ENCODE assay signal across 2 cellular contexts in the genomic region with DNA sequence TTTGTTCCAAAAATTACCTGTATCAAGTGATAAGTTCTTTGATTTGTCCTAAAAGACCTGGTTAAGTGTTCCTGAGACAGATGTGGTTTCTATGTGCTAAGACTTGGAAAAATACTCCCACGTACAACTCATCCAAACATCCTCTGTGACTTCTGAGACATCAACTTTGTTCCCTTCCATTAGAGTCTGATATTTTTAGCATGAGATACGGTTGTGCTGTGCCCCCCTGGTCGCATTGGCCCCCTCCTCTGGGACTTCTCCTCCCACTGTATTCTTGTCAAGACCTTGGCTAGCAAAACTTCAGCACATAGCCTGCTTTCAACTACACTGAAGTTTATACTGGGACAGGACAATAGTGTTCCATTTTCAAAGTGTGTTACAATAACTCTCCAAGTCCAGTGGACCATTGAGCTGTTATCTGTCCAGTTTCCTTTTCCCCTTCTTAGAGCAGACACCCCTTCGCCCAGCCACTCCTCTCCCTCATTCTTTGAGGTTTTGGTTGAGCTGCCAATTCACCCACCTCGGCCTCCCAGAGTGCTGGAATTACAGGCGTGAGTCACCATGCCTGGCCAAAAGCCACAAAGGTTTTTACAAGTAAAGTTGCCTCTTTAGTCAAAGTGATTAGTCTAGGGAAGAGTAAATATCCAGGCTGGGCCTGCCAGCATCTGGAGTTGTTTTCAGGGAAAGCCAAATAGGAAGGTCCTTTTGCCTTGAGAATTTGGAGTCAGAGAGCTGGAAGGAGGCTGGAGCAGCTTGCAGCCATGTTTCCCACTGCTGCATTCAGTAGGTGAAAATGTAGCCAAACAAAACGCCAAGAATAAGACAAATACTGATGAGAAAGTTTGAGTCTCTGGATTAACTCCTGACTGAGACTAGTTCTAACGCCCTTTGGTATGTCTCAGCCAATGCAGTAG.
A peak's percentile ranks its signal among the peaks of the same experiment; 100 is the strongest.
TF ChIP-seq lines count a peak whose summit lies in the region.

No MANE protein-coding gene starts in this region.

TF ChIP-seq in IMR-90, 13 proteins besides CTCF, POLR2A, EP300 and RAD21:
- TF ChIP-seq, protein P1, sequence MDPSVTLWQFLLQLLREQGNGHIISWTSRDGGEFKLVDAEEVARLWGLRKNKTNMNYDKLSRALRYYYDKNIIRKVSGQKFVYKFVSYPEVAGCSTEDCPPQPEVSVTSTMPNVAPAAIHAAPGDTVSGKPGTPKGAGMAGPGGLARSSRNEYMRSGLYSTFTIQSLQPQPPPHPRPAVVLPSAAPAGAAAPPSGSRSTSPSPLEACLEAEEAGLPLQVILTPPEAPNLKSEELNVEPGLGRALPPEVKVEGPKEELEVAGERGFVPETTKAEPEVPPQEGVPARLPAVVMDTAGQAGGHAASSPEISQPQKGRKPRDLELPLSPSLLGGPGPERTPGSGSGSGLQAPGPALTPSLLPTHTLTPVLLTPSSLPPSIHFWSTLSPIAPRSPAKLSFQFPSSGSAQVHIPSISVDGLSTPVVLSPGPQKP (IDR thresholded peaks at IDR 0.05; ENCODE audit: borderline replicate concordance, low read depth, low read length): no peak
- TF ChIP-seq RFX5 (IDR thresholded peaks at IDR 0.05; ENCODE audit: low read depth, low read length) (no peak), CEBPB (IDR thresholded peaks at IDR 0.05; ENCODE audit: low read depth, low read length) (no peak; the same call in 1 of the 2 replicates), USF2 (IDR thresholded peaks at IDR 0.05; ENCODE audit: low read depth, low read length) (no peak), MAFK (IDR thresholded peaks at IDR 0.05; ENCODE audit: low read depth, low read length) (0 out of 2 replicates have a peak, but pooled peaks have one; percentile 7), CHD1 (IDR thresholded peaks at IDR 0.05; ENCODE audit: low read depth, low read length) (peak; percentile 94; the same call in 1 of the 2 replicates), FOS (IDR thresholded peaks at IDR 0.05; ENCODE audit: low read depth, low read length) (peak; percentile 98), RCOR1 (IDR thresholded peaks at IDR 0.05; ENCODE audit: insufficient replicate concordance, low read length) (peak; percentile 22), SMC3 (IDR thresholded peaks at IDR 0.05; ENCODE audit: low read depth, low read length) (peak; percentile 32; the same call in 1 of the 2 replicates), BHLHE40 (IDR thresholded peaks at IDR 0.05; ENCODE audit: low read depth, low read length) (peak; percentile 75), MAZ (IDR thresholded peaks at IDR 0.05; ENCODE audit: borderline replicate concordance, low read depth, low read length) (peak; percentile 78)

TF ChIP-seq in liver, 16 proteins besides CTCF, POLR2A, EP300 and RAD21:
- TF ChIP-seq, protein P2, sequence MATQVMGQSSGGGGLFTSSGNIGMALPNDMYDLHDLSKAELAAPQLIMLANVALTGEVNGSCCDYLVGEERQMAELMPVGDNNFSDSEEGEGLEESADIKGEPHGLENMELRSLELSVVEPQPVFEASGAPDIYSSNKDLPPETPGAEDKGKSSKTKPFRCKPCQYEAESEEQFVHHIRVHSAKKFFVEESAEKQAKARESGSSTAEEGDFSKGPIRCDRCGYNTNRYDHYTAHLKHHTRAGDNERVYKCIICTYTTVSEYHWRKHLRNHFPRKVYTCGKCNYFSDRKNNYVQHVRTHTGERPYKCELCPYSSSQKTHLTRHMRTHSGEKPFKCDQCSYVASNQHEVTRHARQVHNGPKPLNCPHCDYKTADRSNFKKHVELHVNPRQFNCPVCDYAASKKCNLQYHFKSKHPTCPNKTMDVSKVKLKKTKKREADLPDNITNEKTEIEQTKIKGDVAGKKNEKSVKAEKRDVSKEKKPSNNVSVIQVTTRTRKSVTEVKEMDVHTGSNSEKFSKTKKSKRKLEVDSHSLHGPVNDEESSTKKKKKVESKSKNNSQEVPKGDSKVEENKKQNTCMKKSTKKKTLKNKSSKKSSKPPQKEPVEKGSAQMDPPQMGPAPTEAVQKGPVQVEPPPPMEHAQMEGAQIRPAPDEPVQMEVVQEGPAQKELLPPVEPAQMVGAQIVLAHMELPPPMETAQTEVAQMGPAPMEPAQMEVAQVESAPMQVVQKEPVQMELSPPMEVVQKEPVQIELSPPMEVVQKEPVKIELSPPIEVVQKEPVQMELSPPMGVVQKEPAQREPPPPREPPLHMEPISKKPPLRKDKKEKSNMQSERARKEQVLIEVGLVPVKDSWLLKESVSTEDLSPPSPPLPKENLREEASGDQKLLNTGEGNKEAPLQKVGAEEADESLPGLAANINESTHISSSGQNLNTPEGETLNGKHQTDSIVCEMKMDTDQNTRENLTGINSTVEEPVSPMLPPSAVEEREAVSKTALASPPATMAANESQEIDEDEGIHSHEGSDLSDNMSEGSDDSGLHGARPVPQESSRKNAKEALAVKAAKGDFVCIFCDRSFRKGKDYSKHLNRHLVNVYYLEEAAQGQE (IDR thresholded peaks at IDR 0.05): no peak
- no peak for TF ChIP-seq TAF1 (conservative IDR thresholded peaks at IDR 0.05)
- peak; percentile 71 to 75 for TF ChIP-seq JUND (IDR thresholded peaks at IDR 0.05)
- TF ChIP-seq FOXA1 (IDR thresholded peaks at IDR 0.05): no peak
- TF ChIP-seq GABPA (IDR thresholded peaks at IDR 0.05 in 1 of 2, conservative IDR thresholded peaks at IDR 0.05 in 1 of 2): no peak
- TF ChIP-seq HNF4G (IDR thresholded peaks at IDR 0.05): no peak
- no peak for TF ChIP-seq ZBTB33 (IDR thresholded peaks at IDR 0.05)
- no peak for TF ChIP-seq NR2F2 (IDR thresholded peaks at IDR 0.05)
- TF ChIP-seq HNF4A (conservative IDR thresholded peaks at IDR 0.05): no peak
- TF ChIP-seq, protein P3, sequence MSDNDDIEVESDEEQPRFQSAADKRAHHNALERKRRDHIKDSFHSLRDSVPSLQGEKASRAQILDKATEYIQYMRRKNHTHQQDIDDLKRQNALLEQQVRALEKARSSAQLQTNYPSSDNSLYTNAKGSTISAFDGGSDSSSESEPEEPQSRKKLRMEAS (IDR thresholded peaks at IDR 0.05): no peak
- TF ChIP-seq EGR1 (IDR thresholded peaks at IDR 0.05; ENCODE audit: low read depth in 2 of 2): no peak
- TF ChIP-seq YY1 (IDR thresholded peaks at IDR 0.05): peak; percentile 16
TF ChIP-seq in liver: peak in this region for 2.
